9 cellular contexts compared by ENCODE assay signal in the genomic region with DNA sequence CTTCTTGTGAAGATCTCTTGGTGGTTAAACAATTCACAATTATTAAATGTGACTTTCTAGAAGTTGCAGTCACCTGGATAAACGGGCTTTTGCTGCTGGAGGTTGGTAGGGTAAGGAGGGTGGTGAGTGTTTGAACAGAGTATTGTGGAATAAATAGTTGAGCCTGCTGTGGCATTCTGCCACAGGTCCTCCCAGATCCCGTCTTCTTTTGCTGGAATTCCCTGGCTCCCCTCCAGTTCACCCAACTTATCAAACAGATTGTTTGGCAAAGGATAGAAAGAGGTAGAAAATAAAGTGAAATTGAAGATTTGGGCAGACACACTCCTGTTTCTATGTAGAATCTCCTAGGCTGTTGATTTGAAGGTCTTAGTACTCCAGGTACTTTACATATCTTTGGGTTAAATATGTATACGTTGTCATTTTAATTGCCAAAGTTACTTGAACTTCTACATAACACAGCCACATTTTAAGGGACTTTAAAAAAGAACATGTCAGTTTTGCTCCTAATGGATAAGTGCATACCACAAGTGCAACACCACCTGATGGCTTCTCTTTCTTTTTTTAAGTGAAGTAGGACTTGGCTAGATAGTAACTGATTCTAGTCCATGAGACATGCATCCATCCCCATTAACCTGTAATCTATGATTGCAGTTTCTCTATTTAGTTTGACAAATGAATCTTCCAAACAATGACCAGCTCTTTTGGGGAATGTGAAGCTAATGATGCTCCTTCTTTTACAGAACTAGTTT.
DNase-seq lines count a peak whose midpoint lies in the region; ATAC-seq lines count a peak whose summit lies in the region.
"Had no signal": no experiment of that assay in that cellular context is flagged by ENCODE, and none has a peak within 500 bp of the region (broad histone marks: within the 10 kb centered on the region; RNA-seq: fewer than 3 reads in every experiment).

No MANE protein-coding gene starts in this region.

- peak; percentile 34 for DNase-seq in EL
- peak; percentile 26 for DNase-seq in NCI-H2196 (lab: John Stamatoyannopoulos, UW; ENCODE audit: unreplicated experiment)
- DNase-seq in dermis blood vessel endothelial cell: peak; percentile 48
- peak; percentile 54 for DNase-seq in myocyte (ENCODE audit: low read depth)
- DNase-seq in NCI-H82 (lab: John Stamatoyannopoulos, UW): no peak
- no peak for DNase-seq in cerebellar nuclear complex (lab: John Stamatoyannopoulos, UW)
- DNase-seq: activated naive CD4-positive, alpha-beta T cell treated with anti-CD3 and anti-CD28 coated beads for 36 hours had no signal

- ATAC-seq in HG03342 (IDR thresholded peaks at IDR 0.05; ENCODE audit: unreplicated experiment): no peak
- no peak for ATAC-seq in GM18498 (IDR thresholded peaks at IDR 0.05; ENCODE audit: unreplicated experiment)

Comparison
In these comparisons a context has a peak if more than half of its experiments do, and no peak if none do; other contexts are left out.
1. DNase-seq: peak in EL (single experiment), NCI-H2196 (single experiment), dermis blood vessel endothelial cell (single experiment) and myocyte (single experiment); none in NCI-H82 (single experiment) and cerebellar nuclear complex (0 of 2).